In the genomic region with DNA sequence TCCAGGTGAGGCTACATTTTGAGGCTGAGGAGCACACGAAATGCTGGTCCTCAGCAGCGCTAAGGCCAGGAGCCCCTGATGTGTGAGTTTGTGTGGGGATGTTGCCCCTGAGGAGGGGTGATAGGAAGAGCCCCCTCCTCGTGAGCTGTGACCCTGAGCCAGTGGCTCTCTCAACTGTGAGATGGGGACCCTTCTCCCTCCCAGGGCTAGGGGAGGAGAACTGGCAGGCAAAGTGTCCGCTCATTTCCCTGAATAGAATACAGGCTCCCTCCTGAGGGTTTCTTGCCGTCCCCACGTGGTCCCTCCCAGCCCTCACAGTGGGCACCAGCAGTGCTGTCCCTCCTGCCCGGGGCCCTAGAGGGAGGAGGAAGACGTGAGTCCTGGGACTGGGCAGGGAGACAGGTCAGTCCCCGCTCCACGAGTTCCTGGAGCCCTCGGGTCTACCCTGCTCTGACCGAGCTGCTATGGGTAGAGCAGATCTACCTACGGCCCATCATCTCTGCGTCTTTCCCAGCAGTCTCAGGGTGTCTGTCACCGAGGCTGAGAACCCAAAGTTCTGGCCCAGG, we compare ENCODE assay signal across 18 cellular contexts. TPM values are rescaled to one million over a fixed set of nuclear protein-coding genes. Genes with fewer than 3 reads are reported as not detected.
DNase-seq lines count a peak whose midpoint lies in the region; ATAC-seq and TF ChIP-seq lines count a peak whose summit lies in the region.
"Had no signal": no experiment of that assay in that cellular context is flagged by ENCODE, and none has a peak within 500 bp of the region (broad histone marks: within the 10 kb centered on the region; RNA-seq: fewer than 3 reads in every experiment).

No MANE protein-coding gene starts in this region.

- peaks cover 18% of the 10 kb centered on the region for H3K4me1 ChIP-seq in cardiac muscle cell (ENCODE audit: low read depth)
- peaks cover 45% of the 10 kb centered on the region for H3K4me1 ChIP-seq in osteoblast (ENCODE audit: insufficient read depth, low read length)
- peaks cover 23% of the 10 kb centered on the region for H3K4me1 ChIP-seq in CD8-positive, alpha-beta T cell (ENCODE audit: insufficient read depth, low read length)

- H3K36me3 ChIP-seq in cardiac muscle cell (no peaks in the 10 kb centered on the region), osteoblast (ENCODE audit: insufficient read depth, low read length) (no peaks in the 10 kb centered on the region)
- H3K36me3 ChIP-seq in CD8-positive, alpha-beta T cell (ENCODE audit: insufficient read depth, low read length): no peaks in the 10 kb centered on the region
- H3K36me3 ChIP-seq: BE2C had no signal

- H2AFZ ChIP-seq in osteoblast (ENCODE audit: low read length): no peak overlapping the region

- H3K27ac ChIP-seq in cardiac muscle cell: peak overlapping the region; percentile 17
- no peak overlapping the region for H3K27ac ChIP-seq in osteoblast (ENCODE audit: low read depth, low read length)
- H3K27ac ChIP-seq in CD8-positive, alpha-beta T cell (ENCODE audit: low read depth, low read length): no peak overlapping the region
- H3K27ac ChIP-seq: RWPE1 had no signal

- CTCF ChIA-PET in CD8-positive, alpha-beta T cell (lab: Charles Lee): interaction anchor here (1.7 kb wide), 1 partner anchor 16 kb away, joined by 10 read pairs; no protein-coding TSS in a partner anchor

- DNase-seq in cardiac muscle cell (ENCODE audit: low read depth in 1 of 2, low spot score in 1 of 2) (no peak), left ventricle myocardium superior (no peak), osteoblast (ENCODE audit: insufficient read length, low spot score, missing footprints) (peak; percentile 58), NCI-H146 treated with DMSO at 0.1 percent for 48 hours (lab: John Stamatoyannopoulos, UW; ENCODE audit: unreplicated experiment) (no peak), NCI-H2196 treated with DMSO at 0.1 percent for 48 hours (lab: John Stamatoyannopoulos, UW; ENCODE audit: unreplicated experiment) (no peak)
- DNase-seq in CD8-positive, alpha-beta T cell: no peak
- DNase-seq: BE2C; CD8-positive, alpha-beta memory T cell; DMS53; EL; NCI-H187; NCI-H2107; NCI-H2227 treated with DMSO at 0.1 percent for 48 hours; NCI-H524; PC-3 had no signal

- TF ChIP-seq CTCF in cardiac muscle cell (IDR thresholded peaks at IDR 0.05; ENCODE audit: low read depth, low read length) (no peak), osteoblast (IDR thresholded peaks at IDR 0.05; ENCODE audit: extremely low read depth, low read depth, low read length) (no peak)
- no peak for TF ChIP-seq CTCF in CD8-positive, alpha-beta T cell (IDR thresholded peaks at IDR 0.05)

- H3K36me3 Mint-ChIP-seq in CD8-positive, alpha-beta T cell: peaks cover 3% of the 10 kb centered on the region

- H3K4me2 ChIP-seq in osteoblast (ENCODE audit: insufficient read depth, low read length): no peak overlapping the region

- no peak overlapping the region for H3K27ac Mint-ChIP-seq in CD8-positive, alpha-beta T cell

- intact Hi-C loops in left ventricle myocardium superior (cut with micrococcal nuclease): no loop called here
- intact Hi-C loops in CD8-positive, alpha-beta T cell (cut with DNase I, micrococcal nuclease): no loop called here

- no peaks in the 10 kb centered on the region for H3K27me3 Mint-ChIP-seq in CD8-positive, alpha-beta T cell (ENCODE audit: low read depth)
- H3K27me3 Mint-ChIP-seq: CD8-positive, alpha-beta memory T cell had no signal

- H3K27me3 ChIP-seq in cardiac muscle cell (no peaks in the 10 kb centered on the region), osteoblast (ENCODE audit: insufficient read depth, low read length) (no peaks in the 10 kb centered on the region)
- no peaks in the 10 kb centered on the region for H3K27me3 ChIP-seq in CD8-positive, alpha-beta T cell (ENCODE audit: insufficient read depth, low read length)
- H3K27me3 ChIP-seq: BE2C had no signal

- POLR2A ChIA-PET in CD8-positive, alpha-beta T cell (lab: Charles Lee): no interaction called here

- no peak for ATAC-seq in left ventricle myocardium superior
- ATAC-seq in esophagus mucosa: peak; percentile 3
- no peak for ATAC-seq in CD8-positive, alpha-beta T cell
- ATAC-seq: HepG2, PC-3 had no signal

- no peaks in the 10 kb centered on the region for H3K79me2 ChIP-seq in osteoblast (ENCODE audit: insufficient read depth, low read length)

- H3K9me3 ChIP-seq in cardiac muscle cell (ENCODE audit: low read depth) (no peaks in the 10 kb centered on the region), osteoblast (ENCODE audit: low read depth, low read length) (no peaks in the 10 kb centered on the region)
- no peaks in the 10 kb centered on the region for H3K9me3 ChIP-seq in CD8-positive, alpha-beta T cell (ENCODE audit: low read length)

- no peak overlapping the region for H3K4me3 Mint-ChIP-seq in CD8-positive, alpha-beta T cell
- H3K4me3 Mint-ChIP-seq: CD8-positive, alpha-beta memory T cell had no signal

- peaks cover 21% of the 10 kb centered on the region for H3K4me1 Mint-ChIP-seq in CD8-positive, alpha-beta T cell (ENCODE audit: low read depth)

- no peaks in the 10 kb centered on the region for H3K9me3 Mint-ChIP-seq in CD8-positive, alpha-beta T cell
- H3K9me3 Mint-ChIP-seq: CD8-positive, alpha-beta memory T cell had no signal

- H3K4me3 ChIP-seq in cardiac muscle cell (no peak overlapping the region), osteoblast (ENCODE audit: insufficient read depth, low read length) (no peak overlapping the region)
- no peak overlapping the region for H3K4me3 ChIP-seq in CD8-positive, alpha-beta T cell (ENCODE audit: low read depth, low read length)

- no peaks in the 10 kb centered on the region for H4K20me1 ChIP-seq in osteoblast (ENCODE audit: insufficient read depth, low read length)

RNA-seq across cellular contexts. Expression of a gene that starts 21.0 kb away (rescaled TPM):
- total RNA-seq in cardiac muscle cell (41.8 and 46.1 TPM in 2 replicates), left ventricle myocardium superior (40.4 TPM), esophagus mucosa (48.1 TPM), osteoblast (39.4 and 42.1 TPM in 2 replicates)
- polyA plus RNA-seq in cardiac muscle cell: 30.5 and 38.9 TPM in 2 replicates
- 10 to 100 TPM; 29.2 to 30.9 TPM for total RNA-seq in CD8-positive, alpha-beta T cell
